1 cellular context compared by ENCODE assay signal in genomic region chr6:21807299-21807698, GRCh38.
TF ChIP-seq lines count a peak whose summit lies in the region.

No MANE protein-coding gene starts in this region.

TF ChIP-seq in IMR-90, 13 proteins besides CTCF, POLR2A, EP300 and RAD21:
- no peak for TF ChIP-seq RFX5 (IDR thresholded peaks at IDR 0.05; ENCODE audit: low read depth, low read length)
- no peak for TF ChIP-seq ELK1 (IDR thresholded peaks at IDR 0.05; ENCODE audit: borderline replicate concordance, low read depth, low read length)
- no peak for TF ChIP-seq FOS (IDR thresholded peaks at IDR 0.05; ENCODE audit: low read depth, low read length)
- TF ChIP-seq MXI1 (IDR thresholded peaks at IDR 0.05; ENCODE audit: borderline replicate concordance, low read depth, low read length) = no peak
- TF ChIP-seq MAZ (IDR thresholded peaks at IDR 0.05; ENCODE audit: borderline replicate concordance, low read depth, low read length) = no peak
- no peak for TF ChIP-seq NFE2L2 (IDR thresholded peaks at IDR 0.05; ENCODE audit: low read depth, low read length)
- no peak for TF ChIP-seq MAFK (IDR thresholded peaks at IDR 0.05; ENCODE audit: low read depth, low read length)
- no peak for TF ChIP-seq RCOR1 (IDR thresholded peaks at IDR 0.05; ENCODE audit: insufficient replicate concordance, low read length)
- no peak for TF ChIP-seq USF2 (IDR thresholded peaks at IDR 0.05; ENCODE audit: low read depth, low read length)
- TF ChIP-seq CHD1 (IDR thresholded peaks at IDR 0.05; ENCODE audit: low read depth, low read length) = no peak
- TF ChIP-seq SMC3 (IDR thresholded peaks at IDR 0.05; ENCODE audit: low read depth, low read length) = no peak
- TF ChIP-seq CEBPB (IDR thresholded peaks at IDR 0.05; ENCODE audit: low read depth, low read length) = no peak
- no peak for TF ChIP-seq BHLHE40 (IDR thresholded peaks at IDR 0.05; ENCODE audit: low read depth, low read length)
